ENCODE assay signal across 1 cellular context in genomic region chr6:2634151-2634964, GRCh38.
A peak's percentile ranks its signal among the peaks of the same experiment; 100 is the strongest.
TF ChIP-seq lines count a peak whose summit lies in the region.

No MANE protein-coding gene starts in this region.

TF ChIP-seq in HepG2, 621 proteins besides CTCF, POLR2A, EP300 and RAD21 (continued from another document and continues in another):
- TF ChIP-seq ZNF597 (CRISPR knock-in tag; IDR thresholded peaks at IDR 0.05) (no peak), ZNF800 (CRISPR knock-in tag; IDR thresholded peaks at IDR 0.05) (peak; percentile 86), PLRG1 (conservative IDR thresholded peaks at IDR 0.05) (no peak), ZNF264 (CRISPR knock-in tag; IDR thresholded peaks at IDR 0.05) (0 out of 2 replicates have a peak, but pooled peaks have one; percentile 51), ZNF281 (CRISPR knock-in tag; IDR thresholded peaks at IDR 0.05; ENCODE audit: borderline replicate concordance) (0 out of 2 replicates have a peak, but pooled peaks have one; percentile 27), DNMT1 (CRISPR knock-in tag; IDR thresholded peaks at IDR 0.05) (peak; percentile 86; the same call in 1 of the 2 replicates), KLF11 (CRISPR knock-in tag; IDR thresholded peaks at IDR 0.05) (0 out of 2 replicates have a peak, but pooled peaks have one; percentile 79), MIER3 (CRISPR knock-in tag; IDR thresholded peaks at IDR 0.05; ENCODE audit: borderline replicate concordance) (peak; percentile 68; the same call in 1 of the 2 replicates), HMGXB4 (CRISPR knock-in tag; IDR thresholded peaks at IDR 0.05; ENCODE audit: borderline replicate concordance in 1 of 2, low read depth in 1 of 2) (peak; percentile 49 to 88; a peak in 3 of 4 replicates), KLF9 (CRISPR knock-in tag; IDR thresholded peaks at IDR 0.05; ENCODE audit: low read depth) (no peak), ISX (CRISPR knock-in tag; conservative IDR thresholded peaks at IDR 0.05) (no peak), DDIT3 (CRISPR knock-in tag; IDR thresholded peaks at IDR 0.05) (no peak), JUND (CRISPR knock-in tag; IDR thresholded peaks at IDR 0.05) (no peak), RBM39 (IDR thresholded peaks at IDR 0.05; ENCODE audit: low read depth, low read length, poor library complexity, severe bottlenecking) (peak; percentile 61), KDM4B (CRISPR knock-in tag; IDR thresholded peaks at IDR 0.05) (no peak), ZNF430 (CRISPR knock-in tag; IDR thresholded peaks at IDR 0.05) (no peak), MLX (CRISPR knock-in tag; IDR thresholded peaks at IDR 0.05) (no peak), ZBTB34 (CRISPR knock-in tag; IDR thresholded peaks at IDR 0.05) (no peak), ZNF607 (CRISPR knock-in tag; IDR thresholded peaks at IDR 0.05; ENCODE audit: borderline replicate concordance) (peak; percentile 35; the same call in 1 of the 2 replicates), ZNF530 (CRISPR knock-in tag; IDR thresholded peaks at IDR 0.05; ENCODE audit: low read depth) (no peak), AKAP8 (CRISPR knock-in tag; IDR thresholded peaks at IDR 0.05) (no peak), DMTF1 (CRISPR knock-in tag; IDR thresholded peaks at IDR 0.05) (no peak), GPN1 (CRISPR knock-in tag; IDR thresholded peaks at IDR 0.05; ENCODE audit: borderline replicate concordance) (no peak), ZNF782 (CRISPR knock-in tag; IDR thresholded peaks at IDR 0.05; ENCODE audit: borderline replicate concordance) (peak; percentile 48; the same call in 1 of the 2 replicates), ZNF788 (CRISPR knock-in tag; IDR thresholded peaks at IDR 0.05; ENCODE audit: borderline replicate concordance) (no peak), SIN3B (IDR thresholded peaks at IDR 0.05; ENCODE audit: low read length) (no peak), BRCA1 (CRISPR knock-in tag; IDR thresholded peaks at IDR 0.05) (no peak), CSRNP1 (CRISPR knock-in tag; IDR thresholded peaks at IDR 0.05) (no peak), ZNF850 (CRISPR knock-in tag; conservative IDR thresholded peaks at IDR 0.05) (no peak), EEA1 (CRISPR knock-in tag; IDR thresholded peaks at IDR 0.05; ENCODE audit: borderline replicate concordance) (no peak; the same call in 1 of the 2 replicates), TCF12 (IDR thresholded peaks at IDR 0.05) (no peak), TCF12 (CRISPR knock-in tag; IDR thresholded peaks at IDR 0.05) (no peak), HDAC2 (CRISPR knock-in tag; IDR thresholded peaks at IDR 0.05) (no peak), KAT2B (IDR thresholded peaks at IDR 0.05; ENCODE audit: borderline replicate concordance, low read depth, low read length) (no peak), AGO1 (IDR thresholded peaks at IDR 0.05; ENCODE audit: low read depth, low read length, poor library complexity, severe bottlenecking) (peak; percentile 54), HBP1 (CRISPR knock-in tag; IDR thresholded peaks at IDR 0.05; ENCODE audit: low read depth) (peak; percentile 88), AHDC1 (CRISPR knock-in tag; IDR thresholded peaks at IDR 0.05; ENCODE audit: borderline replicate concordance) (no peak; the same call in 1 of the 2 replicates)
